ENCODE assay signal across 8 cellular contexts in genomic region chr7:43612599-43613589, GRCh38. TPM values are rescaled to one million over a fixed set of nuclear protein-coding genes. Genes with fewer than 3 reads are reported as not detected.
A peak's percentile ranks its signal among the peaks of the same experiment; 100 is the strongest.
DNase-seq lines count a peak whose midpoint lies in the region; ATAC-seq lines count a peak whose summit lies in the region.

No MANE protein-coding gene starts in this region.

- H3K4me1 Mint-ChIP-seq in T-helper 17 cell (peaks cover 47% of the 10 kb centered on the region), memory B cell (peaks cover 30% of the 10 kb centered on the region)

- no peak overlapping the region for H4K91ac ChIP-seq in trophoblast cell (ENCODE audit: low read depth, low read length)

- H3K4me3 Mint-ChIP-seq in T-helper 17 cell: peak overlapping the region; percentile 46
- H3K4me3 Mint-ChIP-seq in memory B cell: peak overlapping the region; percentile 24

- peaks cover 0 to 3% of the 10 kb centered on the region in 2 experiments for H3K4me1 ChIP-seq in trophoblast cell (ENCODE audit: control insufficient read depth in 1 of 2, insufficient read depth in 2 of 2, low read length in 2 of 2)

- no peak overlapping the region for H3K4me3 ChIP-seq in trophoblast cell (ENCODE audit: low read depth, low read length)

- DNase-seq in EH (ENCODE audit: low read depth) (peak; percentile 83), T-helper 17 cell (no peak), memory B cell (ENCODE audit: low spot score in 2 of 2) (no peak), NCI-H774 (lab: John Stamatoyannopoulos, UW) (no peak), DMS79 (lab: John Stamatoyannopoulos, UW) (no peak), SW480 (ENCODE audit: low spot score) (no peak), trophoblast cell (no peak)

- H3K9me3 ChIP-seq in T-helper 17 cell (ENCODE audit: control insufficient read depth, low read length, poor library complexity, severe bottlenecking): no peaks in the 10 kb centered on the region
- H3K9me3 ChIP-seq in trophoblast cell (ENCODE audit: insufficient read depth, low read depth, low read length): no peaks in the 10 kb centered on the region

- peaks cover 0 to 3% of the 10 kb centered on the region in 2 experiments for H3K36me3 ChIP-seq in trophoblast cell (ENCODE audit: control insufficient read depth in 1 of 2, insufficient read depth in 2 of 2, low read length in 2 of 2)

- H4K12ac ChIP-seq in trophoblast cell (ENCODE audit: low read depth, low read length): no peak overlapping the region

- no peak overlapping the region for H4K8ac ChIP-seq in trophoblast cell (ENCODE audit: low read depth, low read length)

- no peak overlapping the region for H3K14ac ChIP-seq in trophoblast cell (ENCODE audit: low read length)

- no peak overlapping the region for H2BK5ac ChIP-seq in trophoblast cell (ENCODE audit: low read depth, low read length, poor library complexity)

- no peak overlapping the region for H3K27ac ChIP-seq in trophoblast cell (ENCODE audit: low read depth, low read length)

- no peak overlapping the region for H3K18ac ChIP-seq in trophoblast cell (ENCODE audit: low read length)

- WGBS in trophoblast cell (ENCODE audit: extremely low coverage, insufficient coverage, insufficient read length): no CpG with 5 or more reads among the region's 3 CpGs

- H3K79me1 ChIP-seq in trophoblast cell (ENCODE audit: low read length): no peaks in the 10 kb centered on the region

- H3K36me3 Mint-ChIP-seq in T-helper 17 cell (ENCODE audit: low read depth): peaks cover 14% of the 10 kb centered on the region
- peaks cover 29% of the 10 kb centered on the region for H3K36me3 Mint-ChIP-seq in memory B cell

- H3K79me2 ChIP-seq in trophoblast cell (ENCODE audit: control insufficient read depth, insufficient read depth, low read length, poor library complexity): no peaks in the 10 kb centered on the region

- H3K4me2 ChIP-seq in trophoblast cell (ENCODE audit: low read length): no peak overlapping the region

- H2AK5ac ChIP-seq in trophoblast cell (ENCODE audit: low read length): no peak overlapping the region

- H2AFZ ChIP-seq in trophoblast cell (ENCODE audit: insufficient read depth, low read length, poor library complexity): no peak overlapping the region

- no peaks in the 10 kb centered on the region for H3K9me3 Mint-ChIP-seq in memory B cell

- H3K27me3 ChIP-seq in trophoblast cell (ENCODE audit: insufficient read depth, low read length): no peaks in the 10 kb centered on the region

- no peak overlapping the region for H3K4ac ChIP-seq in trophoblast cell (ENCODE audit: low read depth, low read length)

- ATAC-seq in GM21576 (IDR thresholded peaks at IDR 0.05; ENCODE audit: unreplicated experiment): peak; percentile 61
- peak; percentile 32 for ATAC-seq in T-helper 17 cell
- peak; percentile 59 for ATAC-seq in memory B cell (ENCODE audit: low read depth)

- no peak overlapping the region for H3K23ac ChIP-seq in trophoblast cell (ENCODE audit: low read length)

- no peak overlapping the region for H3K27ac Mint-ChIP-seq in T-helper 17 cell
- H3K27ac Mint-ChIP-seq in memory B cell: peak overlapping the region; percentile 64

- no peak overlapping the region for H2BK12ac ChIP-seq in trophoblast cell (ENCODE audit: low read length)

- no peak overlapping the region for H3K9ac ChIP-seq in trophoblast cell (ENCODE audit: low read length)

- no peak overlapping the region for H2BK120ac ChIP-seq in trophoblast cell (ENCODE audit: insufficient read depth, low read length, poor library complexity)

- H3K27me3 Mint-ChIP-seq in T-helper 17 cell: no peaks in the 10 kb centered on the region
- no peaks in the 10 kb centered on the region for H3K27me3 Mint-ChIP-seq in memory B cell

RNA-seq across cellular contexts. Expression of gene STK17A, which starts 30.0 kb away (rescaled TPM):
- total RNA-seq in T-helper 17 cell: 100 to 1,000 TPM; 107 to 124 TPM
- 9.6 and 10.1 TPM in 2 replicates for polyA plus RNA-seq in trophoblast cell (2013)
